ENCODE assay signal across 12 cellular contexts in genomic region chr21:15894596-15894995, GRCh38.
DNase-seq lines count a peak whose midpoint lies in the region; ATAC-seq, FAIRE-seq and TF ChIP-seq lines count a peak whose summit lies in the region.
"Had no signal": no experiment of that assay in that cellular context is flagged by ENCODE, and none has a peak within 500 bp of the region (broad histone marks: within the 10 kb centered on the region; RNA-seq: fewer than 3 reads in every experiment).

No MANE protein-coding gene starts in this region.

- intact Hi-C loops in psoas muscle (cut with DNase I) = no loop called here

- peak in 1 of 4 donors; percentile 42 for ATAC-seq in psoas muscle
- ATAC-seq: T-helper 17 cell had no signal

- no peaks in the 10 kb centered on the region for H3K9me3 ChIP-seq in psoas muscle
- peaks cover 13% of the 10 kb centered on the region for H3K9me3 ChIP-seq in MG63

- FAIRE-seq in endometrium (lab: Jason Lieb, UNC) = peak; percentile 95
- FAIRE-seq: HTR-8/SVneo had no signal

- peaks cover 5% of the 10 kb centered on the region for H3K4me1 ChIP-seq in psoas muscle

- H3K36me3 ChIP-seq in psoas muscle (ENCODE audit: insufficient read depth in 1 of 2, low read depth in 1 of 2) (no peaks in the 10 kb centered on the region), MG63 (peaks cover 13% of the 10 kb centered on the region)

- DNase-seq in DMS 273 (lab: John Stamatoyannopoulos, UW; ENCODE audit: unreplicated experiment) = peak; percentile 29
- DNase-seq in DMS 273 treated with DMSO at 0.1 percent for 48 hours (lab: John Stamatoyannopoulos, UW) = no peak
- peak; percentile 8 for DNase-seq in NCI-H82 (lab: John Stamatoyannopoulos, UW)
- no peak for DNase-seq in psoas muscle
- DNase-seq in MG63 = no peak
- DNase-seq in stimulated activated CD4-positive, alpha-beta T cell treated with anti-CD3 and anti-CD28 coated beads, Interleukin-4, amount 100 ng/mL, for 4 hours = no peak
- DNase-seq in activated naive CD4-positive, alpha-beta T cell treated with anti-CD3 and anti-CD28 coated beads, Interleukin-2, amount 50 U/mL, for 16 hours = no peak
- DNase-seq: naive B cell; stimulated activated naive CD4-positive, alpha-beta T cell treated with Interleukin-2 at 50 U/mL for 16 hours; T-helper 17 cell had no signal

- peak; percentile 25 for TF ChIP-seq CTCF in psoas muscle (IDR thresholded peaks at IDR 0.05)

- H3K4me3 ChIP-seq in psoas muscle (no peak overlapping the region), MG63 (no peak overlapping the region)

- no peak overlapping the region for H3K27ac ChIP-seq in psoas muscle

- no peaks in the 10 kb centered on the region for H3K27me3 ChIP-seq in psoas muscle (ENCODE audit: insufficient read depth in 3 of 3, low read length in 2 of 3)
- H3K27me3 ChIP-seq in MG63 = no peaks in the 10 kb centered on the region

Comparison
In these comparisons a context has a peak if more than half of its experiments do, and no peak if none do; other contexts are left out.
1. DNase-seq: peak in DMS 273 (single experiment) and NCI-H82 (single experiment); none in DMS 273 treated with DMSO at 0.1 percent for 48 hours (single experiment), psoas muscle (0 of 2), MG63 (single experiment), stimulated activated CD4-positive, alpha-beta T cell treated with anti-CD3 and anti-CD28 coated beads, Interleukin-4, amount 100 ng/mL, for 4 hours (0 of 2) and activated naive CD4-positive, alpha-beta T cell treated with anti-CD3 and anti-CD28 coated beads, Interleukin-2, amount 50 U/mL, for 16 hours (single experiment).